ENCODE assay signal across 1 cellular context in the genomic region with DNA sequence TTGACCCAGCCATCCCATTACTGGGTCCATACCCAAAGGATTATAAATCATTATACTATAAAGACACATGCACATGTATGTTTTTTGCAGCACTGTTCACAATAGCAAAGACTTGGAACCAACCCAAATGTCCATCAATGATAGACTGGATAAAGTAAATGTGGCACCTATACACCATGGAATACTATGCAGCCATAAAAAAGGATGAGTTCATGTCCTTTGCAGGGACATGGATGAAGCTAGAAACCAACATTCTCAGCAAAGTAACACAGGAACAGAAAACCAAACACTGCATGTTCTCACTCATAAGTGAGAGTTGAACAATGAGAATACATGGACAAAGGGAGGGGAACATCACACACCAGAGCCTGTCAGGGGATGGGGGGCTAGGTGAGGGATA. TPM values are rescaled to one million over a fixed set of nuclear protein-coding genes. Genes with fewer than 3 reads are reported as not detected.
"Had no signal": no experiment of that assay in that cellular context is flagged by ENCODE, and none has a peak within 500 bp of the region (broad histone marks: within the 10 kb centered on the region; RNA-seq: fewer than 3 reads in every experiment).

No MANE protein-coding gene starts in this region.

RNA-seq across cellular contexts. Expression of a gene that starts 47.9 kb away (rescaled TPM):
- total RNA-seq: G401 had no signal
